8 cellular contexts compared by ENCODE assay signal in the genomic region with DNA sequence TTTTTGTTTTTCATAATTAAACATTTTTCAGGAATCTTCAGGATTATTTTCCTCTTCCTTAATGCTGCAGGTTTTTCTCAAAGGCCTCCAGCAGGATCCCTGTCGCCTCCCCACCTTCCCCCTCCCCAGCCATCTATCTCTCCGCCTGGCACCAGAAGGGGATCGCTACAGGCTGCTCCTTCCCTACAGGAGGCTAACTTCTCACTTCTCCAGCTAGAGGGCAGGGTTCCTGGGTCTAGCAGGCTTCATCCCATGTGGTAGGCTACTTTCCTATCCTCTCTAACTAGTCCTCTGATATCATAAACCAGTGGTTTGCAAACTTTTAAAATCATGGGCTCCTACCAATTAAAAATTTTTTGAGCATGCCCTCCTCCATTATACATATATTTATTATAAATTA.
DNase-seq lines count a peak whose midpoint lies in the region; ATAC-seq, FAIRE-seq and TF ChIP-seq lines count a peak whose summit lies in the region.

No MANE protein-coding gene starts in this region.

- FAIRE-seq in GM12878 (lab: Jason Lieb, UNC) = no peak

- no peaks in the 10 kb centered on the region for H4K20me1 ChIP-seq in GM12878 (ENCODE audit: control insufficient read depth, insufficient read depth)

- intact Hi-C loops in GM12878 (cut with micrococcal nuclease; ENCODE audit: unreplicated experiment) (no loop called here), adrenal gland (cut with DNase I) (no loop called here)
- intact Hi-C loops in naive thymus-derived CD4-positive, alpha-beta T cell (cut with micrococcal nuclease) = loop anchor here in 1 of 2 donors (1.0 kb wide), 1 partner anchor 25 kb away; no protein-coding TSS in a partner anchor

- H3K9me3 Mint-ChIP-seq in naive thymus-derived CD4-positive, alpha-beta T cell = no peaks in the 10 kb centered on the region

- POLR2A ChIA-PET in GM12878 (lab: Charles Lee) = interaction anchor here (0.5 to 1.5 kb wide), 3 partner anchors 25 to 319 kb away, joined by 3 to 5 read pairs (median 4); no protein-coding TSS in a partner anchor
- POLR2A ChIA-PET in naive thymus-derived CD4-positive, alpha-beta T cell (lab: Charles Lee) = no interaction called here

- 96% methylated on average over 3 of the region's 3 CpGs for WGBS in GM12878 (ENCODE audit: insufficient coverage, insufficient replicate concordance, low lambda C conversion rate, missing lambda C conversion rate)
- WGBS in adrenal gland, 4 donors = 63 to 80% (median 68%) methylated on average over 3 of the region's 3 CpGs

- peak overlapping the region in 1 of 9 donors; percentile 51 for H3K27ac Mint-ChIP-seq in naive thymus-derived CD4-positive, alpha-beta T cell

- TF ChIP-seq EP300 in GM12878 (IDR thresholded peaks at IDR 0.05; ENCODE audit: borderline replicate concordance in 1 of 2, control insufficient read depth in 1 of 2, low read depth in 2 of 2, low read length in 2 of 2) = no peak

- no peaks in the 10 kb centered on the region for H3K9me3 ChIP-seq in GM12878 (replicated peaks; ENCODE audit: control insufficient read depth, insufficient read depth, low read length)
- H3K9me3 ChIP-seq in naive thymus-derived CD4-positive, alpha-beta T cell (ENCODE audit: control insufficient read depth in 2 of 3, low read length in 3 of 3) = no peaks in the 10 kb centered on the region
- H3K9me3 ChIP-seq in adrenal gland (replicated peaks in 1 of 3) = no peaks in the 10 kb centered on the region

- CTCF ChIA-PET in GM12878 (lab: Yijun Ruan, JAX) = interaction anchor here (0.5 to 1.4 kb wide), 4 partner anchors 25 to 102 kb away, joined by 3 to 5 read pairs (median 3); no protein-coding TSS in a partner anchor
- CTCF ChIA-PET in naive thymus-derived CD4-positive, alpha-beta T cell (lab: Charles Lee) = interaction anchor here (1.0 to 1.4 kb wide), 2 partner anchors 20 to 25 kb away, joined by 3 read pairs; no protein-coding TSS in a partner anchor

- no peak overlapping the region for H3K9ac ChIP-seq in GM12878 (ENCODE audit: control insufficient read depth, insufficient read depth, low read length)

- H3K36me3 Mint-ChIP-seq in naive thymus-derived CD4-positive, alpha-beta T cell = no peaks in the 10 kb centered on the region

- DNase-seq in NCI-H510A treated with DMSO at 0.1 percent for 48 hours (lab: John Stamatoyannopoulos, UW) (peak; percentile 29), NCI-H510A (lab: John Stamatoyannopoulos, UW) (no peak), NCI-H1092 (lab: John Stamatoyannopoulos, UW) (peak; percentile 6), GM12878 (ENCODE audit: low read depth, low spot score) (no peak), NCI-H1436 (lab: John Stamatoyannopoulos, UW) (no peak), adrenal gland (no peak), putamen (ENCODE audit: low spot score) (no peak)
- peak in 3 of 9 donors; percentile 29 to 41 (median 34) for DNase-seq in naive thymus-derived CD4-positive, alpha-beta T cell

- peak; percentile 42 for TF ChIP-seq RAD21 in GM12878 (IDR thresholded peaks at IDR 0.05; ENCODE audit: insufficient read depth, low read depth, low read length)

- SMC1A ChIA-PET in GM12878 (lab: Charles Lee; ENCODE audit: uncharacterized antibody, unreplicated experiment) = interaction anchor here (0.9 to 1.1 kb wide), 3 partner anchors 72 to 108 kb away, joined by 3 to 5 read pairs (median 3); no protein-coding TSS in a partner anchor

- H3K4me1 Mint-ChIP-seq in naive thymus-derived CD4-positive, alpha-beta T cell = peaks cover 0 to 4% (median 2%) of the 10 kb centered on the region in 7 donors

- no peak for TF ChIP-seq POLR2A in GM12878 (IDR thresholded peaks at IDR 0.05; ENCODE audit: low read depth, low read length)
- no peak for TF ChIP-seq POLR2A in adrenal gland (IDR thresholded peaks at IDR 0.05)

- H3K36me3 ChIP-seq in GM12878 (ENCODE audit: control insufficient read depth in 2 of 2, insufficient read depth in 2 of 2, low read length in 1 of 2) = peaks cover 1 to 12% of the 10 kb centered on the region in 2 experiments; a peak in 3 of 4 replicates
- no peaks in the 10 kb centered on the region for H3K36me3 ChIP-seq in naive thymus-derived CD4-positive, alpha-beta T cell (ENCODE audit: control insufficient read depth in 2 of 3, insufficient read depth in 3 of 3, low read length in 3 of 3)
- no peaks in the 10 kb centered on the region for H3K36me3 ChIP-seq in adrenal gland (replicated peaks in 1 of 2)

- no peak overlapping the region for H3K4me3 Mint-ChIP-seq in naive thymus-derived CD4-positive, alpha-beta T cell

- RAD21 ChIA-PET in GM12878 (lab: Charles Lee; ENCODE audit: unreplicated experiment) = interaction anchor here (1.4 kb wide), 1 partner anchor 206 kb away, joined by 3 read pairs; no protein-coding TSS in a partner anchor

- in situ Hi-C loops in GM12878 (cut with MboI) = no loop called here

- peaks cover 0 to 18% (median 5%) of the 10 kb centered on the region in 5 donors for H3K27me3 Mint-ChIP-seq in naive thymus-derived CD4-positive, alpha-beta T cell

- H3K27me3 ChIP-seq in GM12878 (replicated peaks in 1 of 2; ENCODE audit: control insufficient read depth in 2 of 2, insufficient read depth in 2 of 2, low read length in 1 of 2) (no peaks in the 10 kb centered on the region), adrenal gland (peaks cover 10% of the 10 kb centered on the region)
- peaks cover 0 to 8% of the 10 kb centered on the region in 2 donors for H3K27me3 ChIP-seq in naive thymus-derived CD4-positive, alpha-beta T cell (ENCODE audit: control insufficient read depth in 2 of 2, insufficient read depth in 2 of 2, low read length in 2 of 2)

- TF ChIP-seq CTCF in GM12878 (IDR thresholded peaks at IDR 0.05 in 2 of 3, conservative IDR thresholded peaks at IDR 0.05 in 1 of 3; ENCODE audit: control insufficient read depth in 2 of 3, extremely low read depth in 1 of 3, insufficient read depth in 1 of 3, low read depth in 3 of 3, low read length in 3 of 3) = peak; percentile 16 to 51 (median 39); a peak in 4 of 6 replicates
- peak in 1 of 6 experiments; percentile 8 for TF ChIP-seq CTCF in adrenal gland (IDR thresholded peaks at IDR 0.05)

- ATAC-seq in GM12878 = peak; percentile 46; the same call in 1 of the 3 replicates
- peak; percentile 61 for ATAC-seq in naive thymus-derived CD4-positive, alpha-beta T cell

- H3K27ac ChIP-seq in GM12878 (ENCODE audit: control insufficient read depth, insufficient read depth) = no peak overlapping the region
- no peak overlapping the region for H3K27ac ChIP-seq in naive thymus-derived CD4-positive, alpha-beta T cell (ENCODE audit: low read depth, low read length)
- H3K27ac ChIP-seq in adrenal gland = no peak overlapping the region

- H3K4me1 ChIP-seq in GM12878 (ENCODE audit: control insufficient read depth, insufficient read depth, low read length) (peaks cover 11% of the 10 kb centered on the region), adrenal gland (replicated peaks in 1 of 2) (peaks cover 0 to 6% of the 10 kb centered on the region in 2 donors)
- H3K4me1 ChIP-seq in naive thymus-derived CD4-positive, alpha-beta T cell (ENCODE audit: control insufficient read depth in 2 of 2, insufficient read depth in 2 of 2, low read length in 2 of 2) = no peaks in the 10 kb centered on the region

- no peak overlapping the region for H2AFZ ChIP-seq in GM12878 (ENCODE audit: control insufficient read depth, low read depth, low read length)

- no peaks in the 10 kb centered on the region for H3K79me2 ChIP-seq in GM12878 (ENCODE audit: control insufficient read depth, insufficient read depth, low read length)

- no TSS peak for BruUV-seq in GM12878 (replicated peaks; lab: Mats Ljungman, UMichigan)

- H3K4me3 ChIP-seq in GM12878 = no peak overlapping the region
- no peak overlapping the region for H3K4me3 ChIP-seq in naive thymus-derived CD4-positive, alpha-beta T cell (ENCODE audit: low read length)
- no peak overlapping the region for H3K4me3 ChIP-seq in adrenal gland

- H3K4me2 ChIP-seq in GM12878 (ENCODE audit: control insufficient read depth, insufficient read depth) = no peak overlapping the region

TF ChIP-seq in GM12878, 131 proteins besides CTCF, POLR2A, EP300 and RAD21:
- TF ChIP-seq SMC3 (IDR thresholded peaks at IDR 0.05; ENCODE audit: borderline replicate concordance, low read length) (peak; percentile 33; the same call in 1 of the 2 replicates), SPI1 (IDR thresholded peaks at IDR 0.05; ENCODE audit: borderline replicate concordance, insufficient read depth, low read depth, low read length) (no peak)

Comparison
In these comparisons a context has a peak if more than half of its experiments do, and no peak if none do; other contexts are left out.
1. DNase-seq: peak in NCI-H510A treated with DMSO at 0.1 percent for 48 hours (single experiment) and NCI-H1092 (single experiment); none in NCI-H510A (single experiment), GM12878 (single experiment), NCI-H1436 (single experiment), adrenal gland (0 of 7) and putamen (single experiment).